Comparison of ENCODE assay signal across 9 cellular contexts in genomic region chr2:132670104-132670960, GRCh38. TPM values are rescaled to one million over a fixed set of nuclear protein-coding genes. Genes with fewer than 3 reads are reported as not detected.
DNase-seq lines count a peak whose midpoint lies in the region; ATAC-seq and TF ChIP-seq lines count a peak whose summit lies in the region.
"Had no signal": no experiment of that assay in that cellular context is flagged by ENCODE, and none has a peak within 500 bp of the region (broad histone marks: within the 10 kb centered on the region; RNA-seq: fewer than 3 reads in every experiment).

TSS of gene LYPD1 (minus strand) at chr2:132670205. CDS start at chr2:132669932, 273 bp downstream.

- peaks cover 0 to 37% (median 19%) of the 10 kb centered on the region in 45 donors for H3K27me3 ChIP-seq in dorsolateral prefrontal cortex

- H3K27me3 Mint-ChIP-seq in memory B cell (peaks cover 18% of the 10 kb centered on the region), natural killer cell (ENCODE audit: low read depth in 2 of 2) (peaks cover 16 to 22% of the 10 kb centered on the region in 2 donors)

- peak within 1 kb of the TSS; percentile 61 for H3K4me3 Mint-ChIP-seq in memory B cell
- no peak within 1 kb of the TSS for H3K4me3 Mint-ChIP-seq in natural killer cell
- H3K4me3 Mint-ChIP-seq: activated naive CD4-positive, alpha-beta T cell treated with anti-CD3 and anti-CD28 coated beads, Interleukin-2, amount 50 U/mL, for 24 hours had no signal

- H3K27ac ChIP-seq in dorsolateral prefrontal cortex (peak within 1 kb of the TSS in 27 of 59 donors; percentile 4 to 72 (median 32)), urinary bladder (ENCODE audit: low read depth) (no peak within 1 kb of the TSS)

- H3K4me3 ChIP-seq in AG09309 (ENCODE audit: control insufficient read depth, low read depth, low read length): peak within 1 kb of the TSS; percentile 65
- H3K4me3 ChIP-seq in dorsolateral prefrontal cortex: peak within 1 kb of the TSS; percentile 42 to 80 (median 64)
- H3K4me3 ChIP-seq in urinary bladder (ENCODE audit: low read depth, low read length): peak within 1 kb of the TSS; percentile 35

- H3K36me3 Mint-ChIP-seq in memory B cell (peaks cover 3% of the 10 kb centered on the region), natural killer cell (no peaks in the 10 kb centered on the region)
- H3K36me3 Mint-ChIP-seq: activated naive CD4-positive, alpha-beta T cell treated with anti-CD3 and anti-CD28 coated beads, Interleukin-2, amount 50 U/mL, for 24 hours had no signal

- no peak for ATAC-seq in memory B cell (ENCODE audit: low read depth)
- ATAC-seq in natural killer cell: no peak

- DNase-seq in AG09309 (ENCODE audit: low read depth): no peak
- peak; percentile 37 for DNase-seq in NCI-H1092 treated with DMSO at 0.1 percent for 48 hours (lab: John Stamatoyannopoulos, UW)
- peak in 7 of 10 donors; percentile 4 to 60 (median 43) for DNase-seq in dorsolateral prefrontal cortex
- DNase-seq in memory B cell (ENCODE audit: low spot score in 2 of 2): no peak
- DNase-seq in NCI-H1694 treated with DMSO at 0.1 percent for 48 hours (lab: John Stamatoyannopoulos, UW): no peak
- no peak for DNase-seq in T-helper 1 cell
- DNase-seq in natural killer cell: no peak

- peaks cover 3% of the 10 kb centered on the region for H3K4me1 ChIP-seq in urinary bladder (ENCODE audit: insufficient read depth)

- no peak for TF ChIP-seq CTCF in AG09309 (IDR thresholded peaks at IDR 0.05; ENCODE audit: control insufficient read depth, insufficient read depth, low read depth, low read length, missing control alignments)
- TF ChIP-seq CTCF in dorsolateral prefrontal cortex (IDR thresholded peaks at IDR 0.05 in 54 of 56, conservative IDR thresholded peaks at IDR 0.05 in 2 of 56; ENCODE audit: low read depth in 1 of 56, partially characterized antibody in 56 of 56): peak in 6 of 56 donors; percentile 3 to 21 (median 13)
- no peak for TF ChIP-seq CTCF in natural killer cell (IDR thresholded peaks at IDR 0.05)

- H3K4me1 Mint-ChIP-seq in memory B cell (peaks cover 5% of the 10 kb centered on the region), natural killer cell (no peaks in the 10 kb centered on the region)
- H3K4me1 Mint-ChIP-seq: activated naive CD4-positive, alpha-beta T cell treated with anti-CD3 and anti-CD28 coated beads, Interleukin-2, amount 50 U/mL, for 24 hours had no signal

- intact Hi-C loops in dorsolateral prefrontal cortex (cut with DNase I): loop anchor here in 1 of 2 donors (5.0 to 10.0 kb wide), 2 partner anchors 502 to 894 kb away; partner anchors contain the start of gene NCKAP5
- intact Hi-C loops in natural killer cell (cut with micrococcal nuclease): no loop called here

- H3K9me3 Mint-ChIP-seq in memory B cell (no peaks in the 10 kb centered on the region), natural killer cell (no peaks in the 10 kb centered on the region)
- H3K9me3 Mint-ChIP-seq: activated naive CD4-positive, alpha-beta T cell treated with anti-CD3 and anti-CD28 coated beads, Interleukin-2, amount 50 U/mL, for 24 hours had no signal

- under 1% methylated on average over 74 of the region's 74 CpGs for WGBS in urinary bladder

- no peaks in the 10 kb centered on the region for H3K36me3 ChIP-seq in urinary bladder (ENCODE audit: insufficient read depth)

- H3K27ac Mint-ChIP-seq in memory B cell (no peak within 1 kb of the TSS), natural killer cell (no peak within 1 kb of the TSS)
- H3K27ac Mint-ChIP-seq: activated naive CD4-positive, alpha-beta T cell treated with anti-CD3 and anti-CD28 coated beads, Interleukin-2, amount 50 U/mL, for 24 hours had no signal

RNA-seq across cellular contexts. Expression of gene LYPD1, which starts in this region (rescaled TPM):
- 10 to 100 TPM in 82 of 120 experiments, 1 to 10 TPM in 38; 5.1 to 39.9 (median 12.2) TPM for total RNA-seq in dorsolateral prefrontal cortex
- total RNA-seq in urinary bladder: 0.79 TPM
- 0.46 TPM for polyA plus RNA-seq in urinary bladder
- not detected for total RNA-seq in natural killer cell

Comparison
In these comparisons a context has a peak if more than half of its experiments do, and no peak if none do; other contexts are left out.
1. DNase-seq: peak in NCI-H1092 treated with DMSO at 0.1 percent for 48 hours (single experiment) and dorsolateral prefrontal cortex (7 of 10); none in AG09309 (single experiment), memory B cell (0 of 2), NCI-H1694 treated with DMSO at 0.1 percent for 48 hours (single experiment), T-helper 1 cell (0 of 5) and natural killer cell (single experiment).
2. Peak in every context shown above with its lines, with median percentiles within 50 percentile points of each other: H3K4me3 ChIP-seq.